Comparison of ENCODE assay signal across 15 cellular contexts in the genomic region with DNA sequence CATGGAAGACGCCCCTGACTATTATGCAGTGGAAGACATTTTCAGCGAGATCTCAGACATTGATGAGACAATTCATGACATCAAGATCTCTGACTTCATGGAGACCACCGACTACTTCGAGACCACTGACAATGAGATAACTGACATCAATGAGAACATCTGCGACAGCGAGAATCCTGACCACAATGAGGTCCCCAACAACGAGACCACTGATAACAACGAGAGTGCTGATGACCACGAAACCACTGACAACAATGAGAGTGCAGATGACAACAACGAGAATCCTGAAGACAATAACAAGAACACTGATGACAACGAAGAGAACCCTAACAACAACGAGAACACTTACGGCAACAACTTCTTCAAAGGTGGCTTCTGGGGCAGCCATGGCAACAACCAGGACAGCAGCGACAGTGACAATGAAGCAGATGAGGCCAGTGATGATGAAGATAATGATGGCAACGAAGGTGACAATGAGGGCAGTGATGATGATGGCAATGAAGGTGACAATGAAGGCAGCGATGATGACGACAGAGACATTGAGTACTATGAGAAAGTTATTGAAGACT. TPM values are rescaled to one million over a fixed set of nuclear protein-coding genes. Genes with fewer than 3 reads are reported as not detected.
A peak's percentile ranks its signal among the peaks of the same experiment; 100 is the strongest.
DNase-seq lines count a peak whose midpoint lies in the region; ATAC-seq, FAIRE-seq and TF ChIP-seq lines count a peak whose summit lies in the region.
"Had no signal": no experiment of that assay in that cellular context is flagged by ENCODE, and none has a peak within 500 bp of the region (broad histone marks: within the 10 kb centered on the region; RNA-seq: fewer than 3 reads in every experiment).

No MANE protein-coding gene starts in this region.

- intact Hi-C loops in naive thymus-derived CD4-positive, alpha-beta T cell (cut with micrococcal nuclease), result loop anchor here in 1 of 2 donors (10.0 kb wide), 1 partner anchor 599 kb away; a partner anchor contains a TSS

- H3K27me3 ChIP-seq in naive thymus-derived CD4-positive, alpha-beta T cell (ENCODE audit: control insufficient read depth in 2 of 2, insufficient read depth in 2 of 2, low read length in 2 of 2), result no peaks in the 10 kb centered on the region
- H3K27me3 ChIP-seq: adrenal gland had no signal

- peak overlapping the region in 6 of 10 donors; percentile 0 to 49 (median 34) for H3K4me3 Mint-ChIP-seq in naive thymus-derived CD4-positive, alpha-beta T cell

- ATAC-seq in naive thymus-derived CD4-positive, alpha-beta T cell, result no peak
- no peak for ATAC-seq in activated CD4-positive, CD25-positive, alpha-beta regulatory T cell treated with anti-CD3 and anti-CD28 coated beads, Interleukin-2, amount 50 U/mL, for 24 hours

- peak overlapping the region; percentile 32 to 93 (median 69) for H3K27ac Mint-ChIP-seq in naive thymus-derived CD4-positive, alpha-beta T cell

- peaks cover 0 to 16% (median 0%) of the 10 kb centered on the region in 11 donors for H3K9me3 Mint-ChIP-seq in naive thymus-derived CD4-positive, alpha-beta T cell

- H3K36me3 Mint-ChIP-seq in naive thymus-derived CD4-positive, alpha-beta T cell, result peaks cover 0 to 12% (median 6%) of the 10 kb centered on the region in 5 donors

- H3K9me3 ChIP-seq in naive thymus-derived CD4-positive, alpha-beta T cell (ENCODE audit: control insufficient read depth in 2 of 3, low read length in 3 of 3), result no peaks in the 10 kb centered on the region
- H3K9me3 ChIP-seq: adrenal gland had no signal

- DNase-seq in CMK (ENCODE audit: low read depth), result peak; percentile 51
- peak in 1 of 9 donors; percentile 23 for DNase-seq in naive thymus-derived CD4-positive, alpha-beta T cell
- DNase-seq in frontal cortex (ENCODE audit: low spot score in 2 of 2), result no peak
- DNase-seq in KBM-7, result no peak
- no peak for DNase-seq in hepatic stellate cell (ENCODE audit: low spot score)
- DNase-seq: activated CD4-positive, alpha-beta T cell treated with anti-CD3 and anti-CD28 coated beads, Interleukin-2, amount 50 U/mL, for 1 hour; NCI-H1092; NCI-H446; PC-9; stimulated activated CD4-positive, alpha-beta T cell treated with anti-CD3 and anti-CD28 coated beads, Interleukin-1b, Interleukin-23, amount 100 ng/mL, for 48 hours had no signal

- POLR2A ChIA-PET in naive thymus-derived CD4-positive, alpha-beta T cell (lab: Charles Lee), result no interaction called here

- no peak for FAIRE-seq in frontal cortex (lab: Jason Lieb, UNC)

- in situ Hi-C loops in KBM-7 (cut with MboI; ENCODE audit: low pct_unique_long_range_greater_than_20kb, low sequenced_read_pairs), result no loop called here

- peaks cover 0 to 25% (median 5%) of the 10 kb centered on the region in 3 experiments for H3K36me3 ChIP-seq in naive thymus-derived CD4-positive, alpha-beta T cell (ENCODE audit: control insufficient read depth in 2 of 3, insufficient read depth in 3 of 3, low read length in 3 of 3)

- H3K27me3 Mint-ChIP-seq in naive thymus-derived CD4-positive, alpha-beta T cell, result peaks cover 0 to 3% (median 0%) of the 10 kb centered on the region in 5 donors

- H3K4me3 ChIP-seq in naive thymus-derived CD4-positive, alpha-beta T cell (ENCODE audit: low read length), result no peak overlapping the region
- H3K4me3 ChIP-seq: PC-9 had no signal

- TF ChIP-seq CTCF in 22Rv1 (IDR thresholded peaks at IDR 0.05), result no peak

- peaks cover 31 to 67% (median 58%) of the 10 kb centered on the region in 7 donors for H3K4me1 Mint-ChIP-seq in naive thymus-derived CD4-positive, alpha-beta T cell

- H3K27ac ChIP-seq in 22Rv1, result peak overlapping the region; percentile 85
- peak overlapping the region; percentile 70 for H3K27ac ChIP-seq in angular gyrus (ENCODE audit: low read depth, low read length)
- H3K27ac ChIP-seq in naive thymus-derived CD4-positive, alpha-beta T cell (ENCODE audit: low read depth, low read length), result no peak overlapping the region
- H3K27ac ChIP-seq: PC-9 had no signal

- CTCF ChIA-PET in naive thymus-derived CD4-positive, alpha-beta T cell (lab: Charles Lee), result no interaction called here

- H3K4me1 ChIP-seq in naive thymus-derived CD4-positive, alpha-beta T cell (ENCODE audit: control insufficient read depth in 2 of 2, insufficient read depth in 2 of 2, low read length in 2 of 2), result peaks cover 0 to 12% of the 10 kb centered on the region in 2 donors

RNA-seq across cellular contexts. Expression of a gene that starts 3.6 kb away (rescaled TPM):
- total RNA-seq in naive thymus-derived CD4-positive, alpha-beta T cell, result 100 to 1,000 TPM in 4 of 5 experiments, 10 to 100 TPM in 1; 23.4 to 239 (median 166) TPM
- 10 to 100 TPM; 21.9 to 40.9 TPM for polyA plus RNA-seq in naive thymus-derived CD4-positive, alpha-beta T cell
- total RNA-seq in frontal cortex, result 10.2 TPM

RNA-seq across cellular contexts. Expression of a gene that starts 8.2 kb away (rescaled TPM):
- total RNA-seq in naive thymus-derived CD4-positive, alpha-beta T cell, result 10 to 100 TPM; 12.5 to 29.9 (median 16.9) TPM
- 1 to 10 TPM; 1.7 to 4.6 TPM for polyA plus RNA-seq in naive thymus-derived CD4-positive, alpha-beta T cell
- 22.8 TPM for total RNA-seq in frontal cortex

RNA-seq across cellular contexts. Expression of a gene that starts 37.2 kb away (rescaled TPM):
- total RNA-seq in naive thymus-derived CD4-positive, alpha-beta T cell, result under 1 TPM in 2 of 5 experiments, not detected in 3; 0.13 to 0.47 TPM
- polyA plus RNA-seq in naive thymus-derived CD4-positive, alpha-beta T cell, result not detected
- total RNA-seq in frontal cortex, result 21.2 TPM
- total RNA-seq: T-helper 1 cell treated with Interleukin-12 subunit alpha and Interleukin-12 subunit beta and Interleukin-4 antibody, amounts not matched to agents 30 ng/mL and 1 ng/mL, for 36 hours had no signal

Comparison
In these comparisons a context has a peak if more than half of its experiments do, and no peak if none do; other contexts are left out.
1. RNA of a gene that starts 37.2 kb away (total RNA-seq): 21.2 TPM in frontal cortex (single experiment); 0.13 to 0.47 TPM in naive thymus-derived CD4-positive, alpha-beta T cell; every median in the first group is over 10 times any median in the second.